ENCODE assay signal across 35 cellular contexts in genomic region chr10:49154641-49155040, GRCh38. TPM values are rescaled to one million over a fixed set of nuclear protein-coding genes. Genes with fewer than 3 reads are reported as not detected.
"Had no signal": no experiment of that assay in that cellular context is flagged by ENCODE, and none has a peak within 500 bp of the region (broad histone marks: within the 10 kb centered on the region; RNA-seq: fewer than 3 reads in every experiment).

No MANE protein-coding gene starts in this region.

- FAIRE-seq: colon, TTC549 had no signal

- H3K27ac ChIP-seq: body of pancreas, esophagus muscularis mucosa, foreskin keratinocyte, gastrocnemius medialis, heart left ventricle, VCaP had no signal

- H3K9me3 Mint-ChIP-seq: activated CD4-positive, alpha-beta memory T cell treated with anti-CD3 and anti-CD28 coated beads, Interleukin-2, amount 10 ng/mL, durations not matched to agents 7 days and 5 days; activated CD4-positive, alpha-beta T cell treated with anti-CD3 and anti-CD28 coated beads, Interleukin-2, amount 10 ng/mL, durations not matched to agents 7 days and 5 days; activated T-cell treated with anti-CD3 and anti-CD28 coated beads, Interleukin-2, amount 50 U/mL, for 24 hours; activated T-cell treated with anti-CD3 and anti-CD28 coated beads, Interleukin-2, amount 50 U/mL, for 72 hours; effector memory CD8-positive, alpha-beta T cell had no signal

- H3K4me3 Mint-ChIP-seq: activated CD4-positive, alpha-beta memory T cell treated with anti-CD3 and anti-CD28 coated beads, Interleukin-2, amount 10 ng/mL, durations not matched to agents 7 days and 5 days; activated CD4-positive, alpha-beta T cell treated with anti-CD3 and anti-CD28 coated beads, Interleukin-2, amount 10 ng/mL, durations not matched to agents 7 days and 5 days; activated naive CD8-positive, alpha-beta T cell; activated T-cell treated with anti-CD3 and anti-CD28 coated beads, Interleukin-2, amount 50 U/mL, for 24 hours; activated T-cell treated with anti-CD3 and anti-CD28 coated beads, Interleukin-2, amount 50 U/mL, for 72 hours; effector memory CD8-positive, alpha-beta T cell; WTC11 had no signal

- ATAC-seq: activated T-cell treated with anti-CD3 and anti-CD28 coated beads, Interleukin-2, amount 50 U/mL, for 72 hours; body of pancreas; effector memory CD8-positive, alpha-beta T cell; foreskin keratinocyte; gastrocnemius medialis; heart left ventricle; WTC11 had no signal

- H3K27ac Mint-ChIP-seq: activated CD4-positive, alpha-beta memory T cell treated with anti-CD3 and anti-CD28 coated beads, Interleukin-2, amount 10 ng/mL, durations not matched to agents 7 days and 5 days; activated CD4-positive, alpha-beta T cell treated with anti-CD3 and anti-CD28 coated beads, Interleukin-2, amount 10 ng/mL, durations not matched to agents 7 days and 5 days; activated naive CD8-positive, alpha-beta T cell; activated T-cell treated with anti-CD3 and anti-CD28 coated beads, Interleukin-2, amount 50 U/mL, for 24 hours; activated T-cell treated with anti-CD3 and anti-CD28 coated beads, Interleukin-2, amount 50 U/mL, for 72 hours; effector memory CD8-positive, alpha-beta T cell; WTC11 had no signal

- H3K36me3 ChIP-seq: gastrocnemius medialis had no signal

- H3K36me3 Mint-ChIP-seq: activated naive CD8-positive, alpha-beta T cell; WTC11 had no signal

- DNase-seq: activated CD4-positive, alpha-beta memory T cell treated with anti-CD3 and anti-CD28 coated beads, Interleukin-2, amount 10 ng/mL, durations not matched to agents 7 days and 5 days; activated CD4-positive, alpha-beta T cell treated with anti-CD3 and anti-CD28 coated beads for 1 hour; activated CD4-positive, alpha-beta T cell treated with anti-CD3 and anti-CD28 coated beads for 4 hours; activated CD4-positive, alpha-beta T cell treated with anti-CD3 and anti-CD28 coated beads, Interleukin-2, amount 10 ng/mL, durations not matched to agents 7 days and 5 days; activated CD4-positive, alpha-beta T cell treated with anti-CD3 and anti-CD28 coated beads, Interleukin-2, amount 50 U/mL, for 4 hours; activated CD8-positive, alpha-beta memory T cell treated with anti-CD3 and anti-CD28 coated beads, Interleukin-2, amount 50 U/mL, for 48 hours; activated effector memory CD4-positive, alpha-beta T cell treated with Interleukin-2 at 50 U/mL for 16 hours; activated gamma-delta T cell treated with Interleukin-2 at 50 U/mL for 16 hours; activated naive CD4-positive, alpha-beta T cell treated with anti-CD3 and anti-CD28 coated beads, Interleukin-2, amount 50 U/mL, for 16 hours; activated naive CD4-positive, alpha-beta T cell treated with Interleukin-2 at 50 U/mL for 16 hours; activated T-cell treated with anti-CD3 and anti-CD28 coated beads for 4 hours; activated T-cell treated with anti-CD3 and anti-CD28 coated beads, Interleukin-2, amount 50 U/mL, for 24 hours; activated T-cell treated with anti-CD3 and anti-CD28 coated beads, Interleukin-2, amount 50 U/mL, for 72 hours; amniotic stem cell; anterior cingulate cortex; body of pancreas; caudate nucleus; cortex of kidney; dermis blood vessel endothelial cell; effector CD4-positive, alpha-beta T cell; effector memory CD8-positive, alpha-beta T cell; erythroblast; foreskin keratinocyte; gastrocnemius medialis; glutamatergic neuron; heart left ventricle; T-helper 2 cell had no signal

- H3K27me3 ChIP-seq: gastrocnemius medialis, heart left ventricle had no signal

- H3K4me3 ChIP-seq: body of pancreas, esophagus muscularis mucosa, gastrocnemius medialis, heart left ventricle had no signal

- H3K4me1 ChIP-seq: body of pancreas, esophagus muscularis mucosa, foreskin keratinocyte, gastrocnemius medialis had no signal

- H3K9me3 ChIP-seq: body of pancreas, esophagus muscularis mucosa, gastrocnemius medialis, heart left ventricle had no signal

RNA-seq across cellular contexts. Expression of gene FAM170B, which starts 20.8 kb away (rescaled TPM):
- total RNA-seq: activated CD4-positive, alpha-beta T cell treated with anti-CD3 and anti-CD28 coated beads, Interleukin-2, amount 10 ng/mL, durations not matched to agents 7 days and 5 days; body of pancreas; chondrocyte; dermis blood vessel endothelial cell; esophagus muscularis mucosa; foreskin keratinocyte; gastrocnemius medialis; heart left ventricle; WTC11 had no signal
- polyA plus RNA-seq: adipose tissue, foreskin keratinocyte, heart left ventricle had no signal

RNA-seq across cellular contexts. Expression of gene TMEM273, which starts 33.5 kb away (rescaled TPM):
- total RNA-seq: chondrocyte, foreskin keratinocyte had no signal
- polyA plus RNA-seq: foreskin keratinocyte had no signal

RNA-seq across cellular contexts. Expression of gene VSTM4, which starts 39.3 kb away (rescaled TPM):
- total RNA-seq: foreskin keratinocyte had no signal
- polyA plus RNA-seq: foreskin keratinocyte had no signal
